In the genomic region with DNA sequence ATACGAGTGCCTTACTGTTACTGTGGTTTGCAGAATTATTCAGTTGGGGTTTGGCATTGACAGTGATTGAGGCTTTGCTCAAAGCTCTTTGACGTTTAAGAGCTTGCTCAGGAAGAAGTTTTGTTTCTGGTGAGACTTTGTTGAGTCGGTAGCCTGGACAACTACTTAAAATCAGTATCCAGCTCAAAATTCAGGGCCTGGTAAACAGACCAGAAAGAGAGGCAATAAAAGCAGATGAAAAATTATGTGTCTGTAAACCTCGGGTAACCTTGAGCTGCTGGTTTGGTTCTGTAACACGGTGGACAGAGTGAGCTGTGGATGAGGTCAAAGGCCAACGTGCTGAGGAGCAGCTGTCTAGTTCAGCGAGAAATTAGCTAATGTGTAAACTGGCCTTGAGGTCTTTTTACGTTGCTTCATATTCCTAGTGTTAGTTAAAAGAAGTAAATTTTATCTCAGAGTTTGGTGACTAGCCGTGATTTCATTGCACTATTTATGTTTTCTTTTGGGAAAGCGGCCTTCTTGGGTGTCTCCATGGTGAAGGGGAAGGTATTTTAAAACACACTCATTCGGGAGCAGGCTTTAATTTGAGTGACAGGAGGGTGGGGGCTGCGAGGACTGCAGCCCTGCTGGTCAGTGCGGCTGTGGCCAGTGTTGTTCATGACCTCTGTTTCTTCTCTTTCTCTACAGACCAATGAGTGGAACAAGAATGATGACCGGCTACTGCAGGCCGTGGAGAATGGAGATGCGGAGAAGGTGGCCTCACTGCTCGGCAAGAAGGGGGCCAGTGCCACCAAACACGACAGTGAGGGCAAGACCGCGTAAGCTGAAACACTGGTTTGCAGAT, we compare ENCODE assay signal across 15 cellular contexts.
DNase-seq lines count a peak whose midpoint lies in the region; ATAC-seq, FAIRE-seq and TF ChIP-seq lines count a peak whose summit lies in the region.
"Had no signal": no experiment of that assay in that cellular context is flagged by ENCODE, and none has a peak within 500 bp of the region (broad histone marks: within the 10 kb centered on the region; RNA-seq: fewer than 3 reads in every experiment).

No MANE protein-coding gene starts in this region.

- no peaks in the 10 kb centered on the region for H3K4me1 ChIP-seq in mesodermal cell (ENCODE audit: control insufficient read depth, insufficient read depth, low read length, poor library complexity, severe bottlenecking)
- peaks cover 0 to 3% of the 10 kb centered on the region in 2 donors for H3K4me1 ChIP-seq in small intestine (ENCODE audit: control insufficient read depth in 2 of 2, insufficient read depth in 1 of 2, low read depth in 1 of 2, low read length in 1 of 2)
- H3K4me1 ChIP-seq: BE2C had no signal

- ATAC-seq in HG03442 (IDR thresholded peaks at IDR 0.05; ENCODE audit: unreplicated experiment) (no peak), HG03159 (IDR thresholded peaks at IDR 0.05; ENCODE audit: unreplicated experiment) (no peak)

- H3K36me3 ChIP-seq in mesodermal cell (ENCODE audit: control insufficient read depth, insufficient read depth, low read length) (peaks cover 73% of the 10 kb centered on the region), small intestine (ENCODE audit: control insufficient read depth in 2 of 2, insufficient read depth in 2 of 2, low read length in 2 of 2) (no peaks in the 10 kb centered on the region)
- H3K36me3 ChIP-seq: BE2C had no signal

- peak overlapping the region; percentile 5 to 75 for H3K27ac ChIP-seq in coronary artery
- peak overlapping the region; percentile 5 for H3K27ac ChIP-seq in mesodermal cell (ENCODE audit: low read depth, low read length, severe bottlenecking)
- H3K27ac ChIP-seq in small intestine (ENCODE audit: low read depth in 1 of 2, low read length in 1 of 2), result no peak overlapping the region

- WGBS in mesodermal cell (ENCODE audit: insufficient coverage in 2 of 2), 2 experiments, result 89% methylated on average over 11 to 14 of the region's 20 CpGs
- WGBS in small intestine, 3 donors, result 45 to 69% (median 52%) methylated on average over 20 of the region's 20 CpGs

- H3K4me3 ChIP-seq in coronary artery (no peak overlapping the region), mesodermal cell (ENCODE audit: extremely low read depth, insufficient read depth, low read length, poor library complexity, severe bottlenecking) (no peak overlapping the region), small intestine (ENCODE audit: low read depth in 1 of 2, low read length in 2 of 2) (no peak overlapping the region)

- DNase-seq in HuH-7 (ENCODE audit: low spot score) (peak; percentile 79), coronary artery (ENCODE audit: low spot score) (no peak), small intestine (peak; percentile 75), SW 1271 (lab: John Stamatoyannopoulos, UW) (no peak)
- no peak for DNase-seq in stimulated activated CD4-positive, alpha-beta T cell treated with anti-CD3 and anti-CD28 coated beads, Interleukin-2, amount 100 ng/mL, for 48 hours
- DNase-seq: activated CD4-positive, CD25-positive, alpha-beta regulatory T cell treated with anti-CD3 and anti-CD28 coated beads, Interleukin-2, amount 50 U/mL, for 72 hours; BE2C; EL; KG1; naive B cell; NCI-H1436 treated with DMSO at 0.1 percent for 48 hours; T-helper 1 cell had no signal

- no peak for FAIRE-seq in small intestine (lab: Jason Lieb, UNC)

- H3K9me3 ChIP-seq in mesodermal cell (ENCODE audit: control insufficient read depth, low read length) (peaks cover 4% of the 10 kb centered on the region), small intestine (ENCODE audit: control insufficient read depth, low read depth) (no peaks in the 10 kb centered on the region)
- H3K9me3 ChIP-seq: BE2C had no signal

- H3K27me3 ChIP-seq in small intestine (ENCODE audit: control insufficient read depth in 2 of 2, insufficient read depth in 2 of 2, low read length in 2 of 2), result no peaks in the 10 kb centered on the region
- H3K27me3 ChIP-seq: BE2C had no signal

- no peak for TF ChIP-seq CTCF in coronary artery (IDR thresholded peaks at IDR 0.05)

Comparison
In these comparisons a context has a peak if more than half of its experiments do, and no peak if none do; other contexts are left out.
1. DNase-seq: peak in HuH-7 (single experiment) and small intestine (single experiment); none in coronary artery (single experiment), stimulated activated CD4-positive, alpha-beta T cell treated with anti-CD3 and anti-CD28 coated beads, Interleukin-2, amount 100 ng/mL, for 48 hours (0 of 2) and SW 1271 (0 of 2).
2. H3K27ac ChIP-seq: peak in coronary artery (2 of 2) and mesodermal cell (single experiment); none in small intestine (0 of 2).